24 cellular contexts compared by ENCODE assay signal in genomic region chr6:38499697-38500096, GRCh38.
"Had no signal": no experiment of that assay in that cellular context is flagged by ENCODE, and none has a peak within 500 bp of the region (broad histone marks: within the 10 kb centered on the region; RNA-seq: fewer than 3 reads in every experiment).

No MANE protein-coding gene starts in this region.

- H3K4me3 ChIP-seq: coronary artery, MG63, Peyer's patch had no signal

- H3K9me3 ChIP-seq: MG63, Peyer's patch had no signal

- H3K4me1 Mint-ChIP-seq: activated naive CD4-positive, alpha-beta T cell treated with anti-CD3 and anti-CD28 coated beads, Interleukin-2, amount 10 ng/mL, durations not matched to agents 7 days and 5 days had no signal

- H3K36me3 ChIP-seq: brain microvascular endothelial cell, MG63, Peyer's patch had no signal

- H3K27me3 ChIP-seq: brain microvascular endothelial cell, MG63, Peyer's patch had no signal

- DNase-seq: activated B cell treated with CpG ODN at 0.5 μM for 24 hours; activated CD4-positive, alpha-beta memory T cell treated with anti-CD3 and anti-CD28 coated beads, Interleukin-2, amount 10 ng/mL, durations not matched to agents 7 days and 5 days; activated CD4-positive, alpha-beta T cell treated with anti-CD3 and anti-CD28 coated beads for 1 hour; activated CD4-positive, alpha-beta T cell treated with anti-CD3 and anti-CD28 coated beads, Interleukin-2, amount 50 U/mL, for 1 hour; activated gamma-delta T cell treated with Interleukin-2 at 50 U/mL for 16 hours; activated naive CD4-positive, alpha-beta T cell treated with anti-CD3 and anti-CD28 coated beads, Interleukin-2, amount 10 ng/mL, durations not matched to agents 7 days and 5 days; activated naive CD8-positive, alpha-beta T cell treated with anti-CD3 and anti-CD28 coated beads for 36 hours; activated T-cell treated with anti-CD3 and anti-CD28 coated beads, Interleukin-2, amount 50 U/mL, for 72 hours; aorta; brain microvascular endothelial cell; MG63; MV-4-11; NCI-H1092 treated with DMSO at 0.1 percent for 48 hours; NCI-H1417 treated with DMSO at 0.1 percent for 48 hours; NCI-H1694 treated with DMSO at 0.1 percent for 48 hours; NCI-H2029 treated with DMSO at 0.1 percent for 48 hours; NCI-H446; NCI-H524; Peyer's patch; SHP77 treated with DMSO at 0.1 percent for 48 hours; T-helper 9 cell had no signal

- H3K4me3 Mint-ChIP-seq: activated B cell treated with CpG ODN at 0.5 μM for 24 hours; activated CD4-positive, alpha-beta memory T cell treated with anti-CD3 and anti-CD28 coated beads, Interleukin-2, amount 10 ng/mL, durations not matched to agents 7 days and 5 days; activated naive CD4-positive, alpha-beta T cell treated with anti-CD3 and anti-CD28 coated beads, Interleukin-2, amount 10 ng/mL, durations not matched to agents 7 days and 5 days; activated naive CD8-positive, alpha-beta T cell treated with anti-CD3 and anti-CD28 coated beads for 36 hours; activated T-cell treated with anti-CD3 and anti-CD28 coated beads, Interleukin-2, amount 50 U/mL, for 72 hours; T-helper 1 cell treated with Interleukin-12 subunit alpha and Interleukin-12 subunit beta and Interleukin-4 antibody, amounts not matched to agents 30 μg/mL and 1 μg/mL, for 36 hours had no signal

- H3K27ac Mint-ChIP-seq: activated B cell treated with CpG ODN at 0.5 μM for 24 hours; activated CD4-positive, alpha-beta memory T cell treated with anti-CD3 and anti-CD28 coated beads, Interleukin-2, amount 10 ng/mL, durations not matched to agents 7 days and 5 days; activated naive CD4-positive, alpha-beta T cell treated with anti-CD3 and anti-CD28 coated beads, Interleukin-2, amount 10 ng/mL, durations not matched to agents 7 days and 5 days; activated naive CD8-positive, alpha-beta T cell treated with anti-CD3 and anti-CD28 coated beads for 36 hours; activated T-cell treated with anti-CD3 and anti-CD28 coated beads, Interleukin-2, amount 50 U/mL, for 72 hours; activated T-helper 2 cell treated with anti-CD3 and anti-CD28 coated beads, Interferon-gamma antibody, Interleukin-2, Interleukin-4, amounts not matched to agents 10 μg/mL and 5 μg/mL and 100 μg/mL, durations not matched to agents 14 hours and 24 hours and 36 hours; T-helper 1 cell treated with Interleukin-12 subunit alpha and Interleukin-12 subunit beta and Interleukin-4 antibody, amounts not matched to agents 30 μg/mL and 1 μg/mL, for 36 hours had no signal

- H3K36me3 Mint-ChIP-seq: activated naive CD4-positive, alpha-beta T cell treated with anti-CD3 and anti-CD28 coated beads, Interleukin-2, amount 10 ng/mL, durations not matched to agents 7 days and 5 days; activated naive CD8-positive, alpha-beta T cell treated with anti-CD3 and anti-CD28 coated beads for 36 hours had no signal

- H3K27me3 Mint-ChIP-seq: activated B cell treated with CpG ODN at 0.5 μM for 24 hours; activated CD4-positive, alpha-beta memory T cell treated with anti-CD3 and anti-CD28 coated beads, Interleukin-2, amount 10 ng/mL, durations not matched to agents 7 days and 5 days; activated naive CD4-positive, alpha-beta T cell treated with anti-CD3 and anti-CD28 coated beads, Interleukin-2, amount 10 ng/mL, durations not matched to agents 7 days and 5 days; activated naive CD8-positive, alpha-beta T cell treated with anti-CD3 and anti-CD28 coated beads for 36 hours had no signal

- ATAC-seq: activated T-cell treated with anti-CD3 and anti-CD28 coated beads, Interleukin-2, amount 50 U/mL, for 72 hours had no signal
